In genomic region chr16:65494609-65495008, GRCh38 we compare ENCODE assay signal across 30 cellular contexts.
"Had no signal": no experiment of that assay in that cellular context is flagged by ENCODE, and none has a peak within 500 bp of the region (broad histone marks: within the 10 kb centered on the region; RNA-seq: fewer than 3 reads in every experiment).

No MANE protein-coding gene starts in this region.

- DNase-seq: dermis blood vessel endothelial cell; effector memory CD4-positive, alpha-beta T cell; esophagus squamous epithelium; foreskin melanocyte; glutamatergic neuron; heart right ventricle; hippocampal formation; left cardiac atrium; left lung; mesenchymal stem cell; mucosa of descending colon; naive B cell; nucleus accumbens; ovary; posterior cingulate gyrus; retina; stimulated activated CD4-positive, alpha-beta T cell treated with anti-CD3 and anti-CD28 coated beads, Interleukin-2, amount 100 ng/mL, for 24 hours; stimulated activated CD4-positive, alpha-beta T cell treated with anti-CD3 and anti-CD28 coated beads, Interleukin-4, amount 100 ng/mL, for 24 hours; stimulated activated naive CD4-positive, alpha-beta T cell treated with Interleukin-2 at 50 U/mL for 16 hours; stomach; thyroid gland; trophoblast cell had no signal

- H3K4me1 ChIP-seq: esophagus squamous epithelium, heart right ventricle, left lung, stomach, thyroid gland, vagina had no signal

- H3K4me3 Mint-ChIP-seq: mesothelial cell of epicardium; naive B cell; natural killer cell treated with Interleukin-12 subunit alpha and Interleukin-12 subunit beta and Interleukin-15 and Interleukin-18, amount 100 ng/mL, for 72 hours; stimulated activated effector memory CD8-positive, alpha-beta T cell treated with anti-CD3 and anti-CD28 coated beads, Interleukin-12 subunit alpha, Interleukin-12 subunit beta, amount 100 ng/mL, for 72 hours had no signal

- H3K27ac Mint-ChIP-seq: mesothelial cell of epicardium; naive B cell; natural killer cell treated with Interleukin-12 subunit alpha and Interleukin-12 subunit beta and Interleukin-15 and Interleukin-18, amount 100 ng/mL, for 72 hours; stimulated activated effector memory CD8-positive, alpha-beta T cell treated with anti-CD3 and anti-CD28 coated beads, Interleukin-12 subunit alpha, Interleukin-12 subunit beta, amount 100 ng/mL, for 72 hours had no signal

- ATAC-seq: heart right ventricle; left cardiac atrium; left lung; mucosa of descending colon; natural killer cell treated with Interleukin-12 subunit alpha and Interleukin-12 subunit beta and Interleukin-15 and Interleukin-18, amount 100 ng/mL, for 72 hours; sciatic nerve; stimulated activated effector memory CD8-positive, alpha-beta T cell treated with anti-CD3 and anti-CD28 coated beads, Interleukin-12 subunit alpha, Interleukin-12 subunit beta, amount 100 ng/mL, for 72 hours had no signal

- H3K27me3 Mint-ChIP-seq: naive B cell had no signal

- H3K9me3 ChIP-seq: esophagus squamous epithelium, heart right ventricle, left lung, mucosa of descending colon, ovary, stomach, thyroid gland, vagina had no signal

- FAIRE-seq: endothelial cell of umbilical vein, islet of Langerhans had no signal

- H3K27ac ChIP-seq: coronary artery, esophagus squamous epithelium, heart right ventricle, left lung, ovary, stomach, thyroid gland, vagina had no signal

- H3K27me3 ChIP-seq: esophagus squamous epithelium, left lung, ovary, stomach, thyroid gland, vagina had no signal

- H3K4me3 ChIP-seq: coronary artery, esophagus squamous epithelium, heart right ventricle, left lung, mucosa of descending colon, ovary, stomach, thyroid gland, vagina had no signal

- H3K36me3 Mint-ChIP-seq: mesothelial cell of epicardium; naive B cell; natural killer cell treated with Interleukin-12 subunit alpha and Interleukin-12 subunit beta and Interleukin-15 and Interleukin-18, amount 100 ng/mL, for 72 hours; stimulated activated effector memory CD8-positive, alpha-beta T cell treated with anti-CD3 and anti-CD28 coated beads, Interleukin-12 subunit alpha, Interleukin-12 subunit beta, amount 100 ng/mL, for 72 hours had no signal

- H3K4me1 Mint-ChIP-seq: naive B cell; stimulated activated effector memory CD8-positive, alpha-beta T cell treated with anti-CD3 and anti-CD28 coated beads, Interleukin-12 subunit alpha, Interleukin-12 subunit beta, amount 100 ng/mL, for 72 hours had no signal
